Comparison of ENCODE assay signal across 2 cellular contexts in the genomic region with DNA sequence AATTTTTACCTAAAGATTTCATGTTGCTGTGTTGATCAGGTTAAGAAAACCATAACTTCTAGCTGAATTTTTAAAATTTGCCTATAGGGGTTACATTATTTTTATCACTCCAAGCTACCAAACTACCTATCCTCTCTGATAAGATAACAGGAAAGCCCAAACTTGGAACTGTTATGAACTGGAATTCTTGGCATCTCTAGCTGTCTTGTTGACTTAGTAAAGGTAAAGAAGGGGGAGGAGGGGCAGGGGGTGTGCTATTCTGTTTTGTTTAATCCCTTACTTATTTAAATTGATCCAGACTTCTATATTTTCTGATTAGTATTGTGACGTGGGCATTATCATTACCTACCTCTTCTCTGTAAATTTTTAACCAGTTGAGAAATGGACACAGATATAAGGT.
TF ChIP-seq lines count a peak whose summit lies in the region.

No MANE protein-coding gene starts in this region.

TF ChIP-seq in HepG2, 621 proteins besides CTCF, POLR2A, EP300 and RAD21:
- TF ChIP-seq SOX5 (CRISPR knock-in tag; IDR thresholded peaks at IDR 0.05; ENCODE audit: borderline replicate concordance) (no peak), ZNF3 (CRISPR knock-in tag; IDR thresholded peaks at IDR 0.05) (no peak), U2AF2 (IDR thresholded peaks at IDR 0.05; ENCODE audit: low read depth, low read length) (no peak), ZNF558 (CRISPR knock-in tag; IDR thresholded peaks at IDR 0.05; ENCODE audit: borderline replicate concordance) (no peak), ZNF496 (CRISPR knock-in tag; IDR thresholded peaks at IDR 0.05; ENCODE audit: insufficient replicate concordance) (no peak), SETDB1 (CRISPR knock-in tag; IDR thresholded peaks at IDR 0.05; ENCODE audit: borderline replicate concordance) (no peak), CHD2 (IDR thresholded peaks at IDR 0.05; ENCODE audit: low read depth, low read length) (no peak), ZNF292 (CRISPR knock-in tag; IDR thresholded peaks at IDR 0.05; ENCODE audit: borderline replicate concordance, low read depth) (no peak)

TF ChIP-seq in K562, 482 proteins besides CTCF, POLR2A, EP300 and RAD21:
- TF ChIP-seq SP2 (IDR thresholded peaks at IDR 0.05; ENCODE audit: extremely low read depth, low read depth, low read length, poor library complexity, severe bottlenecking), result no peak
- TF ChIP-seq, protein P1, sequence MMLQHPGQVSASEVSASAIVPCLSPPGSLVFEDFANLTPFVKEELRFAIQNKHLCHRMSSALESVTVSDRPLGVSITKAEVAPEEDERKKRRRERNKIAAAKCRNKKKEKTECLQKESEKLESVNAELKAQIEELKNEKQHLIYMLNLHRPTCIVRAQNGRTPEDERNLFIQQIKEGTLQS (IDR thresholded peaks at IDR 0.05), result no peak
- TF ChIP-seq, protein P1 (CRISPR knock-in tag; conservative IDR thresholded peaks at IDR 0.05), result no peak
- TF ChIP-seq ILF3 (IDR thresholded peaks at IDR 0.05; ENCODE audit: borderline replicate concordance), result no peak
- TF ChIP-seq, protein P2, sequence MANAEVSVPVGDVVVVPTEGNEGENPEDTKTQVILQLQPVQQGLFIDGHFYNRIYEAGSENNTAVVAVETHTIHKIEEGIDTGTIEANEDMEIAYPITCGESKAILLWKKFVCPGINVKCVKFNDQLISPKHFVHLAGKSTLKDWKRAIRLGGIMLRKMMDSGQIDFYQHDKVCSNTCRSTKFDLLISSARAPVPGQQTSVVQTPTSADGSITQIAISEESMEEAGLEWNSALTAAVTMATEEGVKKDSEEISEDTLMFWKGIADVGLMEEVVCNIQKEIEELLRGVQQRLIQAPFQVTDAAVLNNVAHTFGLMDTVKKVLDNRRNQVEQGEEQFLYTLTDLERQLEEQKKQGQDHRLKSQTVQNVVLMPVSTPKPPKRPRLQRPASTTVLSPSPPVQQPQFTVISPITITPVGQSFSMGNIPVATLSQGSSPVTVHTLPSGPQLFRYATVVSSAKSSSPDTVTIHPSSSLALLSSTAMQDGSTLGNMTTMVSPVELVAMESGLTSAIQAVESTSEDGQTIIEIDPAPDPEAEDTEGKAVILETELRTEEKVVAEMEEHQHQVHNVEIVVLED (CRISPR knock-in tag; IDR thresholded peaks at IDR 0.05), result no peak
- no peak for TF ChIP-seq CHD1 (IDR thresholded peaks at IDR 0.05; ENCODE audit: low read length)
- TF ChIP-seq GABPB1 (CRISPR knock-in tag; IDR thresholded peaks at IDR 0.05), result no peak
- no peak for TF ChIP-seq MBD2 (IDR thresholded peaks at IDR 0.05; ENCODE audit: borderline replicate concordance, low read depth)
- TF ChIP-seq NCOA4 (IDR thresholded peaks at IDR 0.05; ENCODE audit: partially characterized antibody), result no peak
- TF ChIP-seq FOS (IDR thresholded peaks at IDR 0.05; ENCODE audit: extremely low read depth, insufficient read length), result no peak
- no peak for TF ChIP-seq ZFPM2 (CRISPR knock-in tag; IDR thresholded peaks at IDR 0.05)
TF ChIP-seq in K562: peak in this region for 0.
